In genomic region chr3:23389686-23390085, GRCh38 we compare ENCODE assay signal across 14 cellular contexts.
DNase-seq lines count a peak whose midpoint lies in the region; ATAC-seq and TF ChIP-seq lines count a peak whose summit lies in the region.
"Had no signal": no experiment of that assay in that cellular context is flagged by ENCODE, and none has a peak within 500 bp of the region (broad histone marks: within the 10 kb centered on the region; RNA-seq: fewer than 3 reads in every experiment).

No MANE protein-coding gene starts in this region.

- TF ChIP-seq CTCF in GM10248 (IDR thresholded peaks at IDR 0.05; ENCODE audit: control extremely low read depth, extremely low read depth, low read depth, missing control alignments) = no peak

- intact Hi-C loops in activated naive CD4-positive, alpha-beta T cell treated with anti-CD3 and anti-CD28 coated beads for 36 hours (cut with micrococcal nuclease) = no loop called here

- no peaks in the 10 kb centered on the region for H3K9me3 Mint-ChIP-seq in activated naive CD4-positive, alpha-beta T cell treated with anti-CD3 and anti-CD28 coated beads for 36 hours

- CTCF ChIA-PET in GM10248 (lab: Yijun Ruan, JAX) = interaction anchor here (1.0 to 1.2 kb wide), 2 partner anchors 11 to 13 kb away, joined by 3 to 4 read pairs; no protein-coding TSS in a partner anchor
- CTCF ChIA-PET in activated naive CD4-positive, alpha-beta T cell treated with anti-CD3 and anti-CD28 coated beads for 36 hours (lab: Charles Lee) = no interaction called here

- POLR2A ChIA-PET in GM10248 (lab: Yijun Ruan, JAX) = no interaction called here

- no peak overlapping the region for H3K27ac Mint-ChIP-seq in activated naive CD4-positive, alpha-beta T cell treated with anti-CD3 and anti-CD28 coated beads for 36 hours

- H3K4me1 Mint-ChIP-seq in activated naive CD4-positive, alpha-beta T cell treated with anti-CD3 and anti-CD28 coated beads for 36 hours (ENCODE audit: low read depth) = peaks cover 6% of the 10 kb centered on the region

- peak; percentile 74 for ATAC-seq in GM19395 (IDR thresholded peaks at IDR 0.05; ENCODE audit: unreplicated experiment)
- ATAC-seq in HG02840 (IDR thresholded peaks at IDR 0.05; ENCODE audit: low FRiP score, unreplicated experiment) = peak; percentile 59

- H3K4me3 Mint-ChIP-seq in activated naive CD4-positive, alpha-beta T cell treated with anti-CD3 and anti-CD28 coated beads for 36 hours = no peak overlapping the region

- DNase-seq in GM10248 (ENCODE audit: extremely low spot score) = peak; percentile 11
- peak; percentile 10 to 53 for DNase-seq in NCI-H526 (lab: John Stamatoyannopoulos, UW)
- no peak for DNase-seq in NCI-H1417 (lab: John Stamatoyannopoulos, UW)
- DNase-seq in activated naive CD4-positive, alpha-beta T cell treated with anti-CD3 and anti-CD28 coated beads for 36 hours = no peak
- no peak for DNase-seq in iPS-NIHi7 (ENCODE audit: extremely low spot score)
- DNase-seq in NCI-H2196 treated with DMSO at 0.1 percent for 48 hours (lab: John Stamatoyannopoulos, UW; ENCODE audit: unreplicated experiment) = no peak
- DNase-seq: ACHN; activated CD8-positive, alpha-beta memory T cell treated with anti-CD3 and anti-CD28 coated beads, Interleukin-2, amount 50 U/mL, for 4 hours; NCI-H1436; pancreas; stimulated activated CD4-positive, alpha-beta T cell treated with anti-CD3 and anti-CD28 coated beads, Interleukin-15, amount 100 ng/mL, for 24 hours; stimulated activated CD8-positive, alpha-beta memory T cell treated with anti-CD3 and anti-CD28 coated beads, Interleukin-4, amount 100 ng/mL, for 48 hours had no signal

- peaks cover 6% of the 10 kb centered on the region for H3K36me3 Mint-ChIP-seq in activated naive CD4-positive, alpha-beta T cell treated with anti-CD3 and anti-CD28 coated beads for 36 hours (ENCODE audit: low read depth)

- H3K27me3 Mint-ChIP-seq in activated naive CD4-positive, alpha-beta T cell treated with anti-CD3 and anti-CD28 coated beads for 36 hours (ENCODE audit: low read depth) = no peaks in the 10 kb centered on the region

Comparison
In these comparisons a context has a peak if more than half of its experiments do, and no peak if none do; other contexts are left out.
1. DNase-seq: peak in GM10248 (single experiment) and NCI-H526 (2 of 2); none in NCI-H1417 (0 of 3), activated naive CD4-positive, alpha-beta T cell treated with anti-CD3 and anti-CD28 coated beads for 36 hours (single experiment), iPS-NIHi7 (single experiment) and NCI-H2196 treated with DMSO at 0.1 percent for 48 hours (single experiment).